25 cellular contexts compared by ENCODE assay signal in genomic region chr2:154329510-154329909, GRCh38.
"Had no signal": no experiment of that assay in that cellular context is flagged by ENCODE, and none has a peak within 500 bp of the region (broad histone marks: within the 10 kb centered on the region; RNA-seq: fewer than 3 reads in every experiment).

No MANE protein-coding gene starts in this region.

- H3K4me3 ChIP-seq: colonic mucosa, coronary artery, dorsolateral prefrontal cortex, esophagus muscularis mucosa, esophagus squamous epithelium, gastrocnemius medialis, gastroesophageal sphincter, heart left ventricle, heart right ventricle had no signal

- H3K27me3 Mint-ChIP-seq: dendritic cell treated with granulocyte-macrophage colony-stimulating factor and Interleukin-4, amounts not matched to agents 40 ng/mL and 50 ng/mL, for 4 days; effector memory CD8-positive, alpha-beta T cell had no signal

- ATAC-seq: effector memory CD8-positive, alpha-beta T cell; esophagus mucosa; foreskin keratinocyte; gastrocnemius medialis; gastroesophageal sphincter; heart left ventricle; heart right ventricle had no signal

- H3K4me3 Mint-ChIP-seq: dendritic cell treated with granulocyte-macrophage colony-stimulating factor and Interleukin-4, amounts not matched to agents 40 ng/mL and 50 ng/mL, for 4 days; effector memory CD8-positive, alpha-beta T cell; endodermal cell had no signal

- H3K4me1 Mint-ChIP-seq: endodermal cell had no signal

- H3K4me1 ChIP-seq: colonic mucosa, esophagus muscularis mucosa, esophagus squamous epithelium, foreskin keratinocyte, gastrocnemius medialis, gastroesophageal sphincter, heart left ventricle, heart right ventricle had no signal

- H3K27ac ChIP-seq: colonic mucosa, coronary artery, dorsolateral prefrontal cortex, epithelial cell of prostate, esophagus muscularis mucosa, esophagus squamous epithelium, foreskin keratinocyte, gastrocnemius medialis, gastroesophageal sphincter, heart left ventricle, heart right ventricle had no signal

- H3K36me3 ChIP-seq: colonic mucosa, esophagus muscularis mucosa, esophagus squamous epithelium, gastrocnemius medialis, gastroesophageal sphincter, heart left ventricle, heart right ventricle had no signal

- H3K27ac Mint-ChIP-seq: dendritic cell treated with granulocyte-macrophage colony-stimulating factor and Interleukin-4, amounts not matched to agents 40 ng/mL and 50 ng/mL, for 4 days; effector memory CD8-positive, alpha-beta T cell; endodermal cell had no signal

- H3K9me3 Mint-ChIP-seq: dendritic cell treated with granulocyte-macrophage colony-stimulating factor and Interleukin-4, amounts not matched to agents 40 ng/mL and 50 ng/mL, for 4 days; endodermal cell had no signal

- H3K9me3 ChIP-seq: colonic mucosa, esophagus muscularis mucosa, esophagus squamous epithelium, gastrocnemius medialis, gastroesophageal sphincter, heart left ventricle, heart right ventricle had no signal

- DNase-seq: colonic mucosa; cortex of kidney; dermis blood vessel endothelial cell; dorsolateral prefrontal cortex; effector CD4-positive, alpha-beta T cell; effector CD8-positive, alpha-beta T cell; effector memory CD4-positive, alpha-beta T cell; effector memory CD8-positive, alpha-beta T cell; endodermal cell; erythroblast; esophagus squamous epithelium; foreskin fibroblast; foreskin keratinocyte; foreskin melanocyte; gastrocnemius medialis; glutamatergic neuron; head of caudate nucleus; heart left ventricle; heart right ventricle had no signal

- H3K27me3 ChIP-seq: colonic mucosa, dorsolateral prefrontal cortex, esophagus muscularis mucosa, esophagus squamous epithelium, foreskin keratinocyte, gastrocnemius medialis, gastroesophageal sphincter, heart left ventricle, heart right ventricle had no signal
